In genomic region chr17:41864498-41864836, GRCh38 we compare ENCODE assay signal across 10 cellular contexts. TPM values are rescaled to one million over a fixed set of nuclear protein-coding genes. Genes with fewer than 3 reads are reported as not detected.
DNase-seq lines count a peak whose midpoint lies in the region; ATAC-seq and TF ChIP-seq lines count a peak whose summit lies in the region.
"Had no signal": no experiment of that assay in that cellular context is flagged by ENCODE, and none has a peak within 500 bp of the region (broad histone marks: within the 10 kb centered on the region; RNA-seq: fewer than 3 reads in every experiment).

No MANE protein-coding gene starts in this region.

- TF ChIP-seq CTCF in ascending aorta (IDR thresholded peaks at IDR 0.05), result no peak

- peaks cover 7 to 16% of the 10 kb centered on the region in 2 donors for H3K36me3 ChIP-seq in ascending aorta

- ATAC-seq in HG02885 (IDR thresholded peaks at IDR 0.05; ENCODE audit: poor library complexity, unreplicated experiment) (peak; percentile 22), left lobe of liver (peak; percentile 41), GM18520 (IDR thresholded peaks at IDR 0.05; ENCODE audit: unreplicated experiment) (no peak)

- H3K27me3 ChIP-seq in ascending aorta, result no peaks in the 10 kb centered on the region

- peaks cover 3 to 14% of the 10 kb centered on the region in 2 donors for H3K4me1 ChIP-seq in ascending aorta

- peak overlapping the region; percentile 77 to 92 for H3K27ac ChIP-seq in ascending aorta

- intact Hi-C loops in ascending aorta (cut with DNase I), result loop anchor here (2.0 kb wide), 1 partner anchor 52 kb away; the partner anchor contains the start of gene FKBP10

- DNase-seq in EH (ENCODE audit: low read depth), result peak; percentile 9
- no peak for DNase-seq in ascending aorta (ENCODE audit: low spot score in 2 of 2)
- DNase-seq in left lobe of liver (ENCODE audit: low spot score), result no peak
- DNase-seq in NCI-H1092 (lab: John Stamatoyannopoulos, UW), result no peak
- no peak for DNase-seq in SHP77 (lab: John Stamatoyannopoulos, UW)
- no peak for DNase-seq in medulla oblongata (ENCODE audit: extremely low spot score)

- H3K9me3 ChIP-seq in ascending aorta, result no peaks in the 10 kb centered on the region

- H3K4me3 ChIP-seq in ascending aorta, result peak overlapping the region; percentile 80 to 99

RNA-seq across cellular contexts. Expression of gene KLHL11, which starts 0.8 kb away (rescaled TPM):
- 8.9 TPM for total RNA-seq in ascending aorta
- total RNA-seq in left lobe of liver, result 5.9 TPM

RNA-seq across cellular contexts. Expression of gene KLHL10, which starts 26.8 kb away (rescaled TPM):
- not detected for total RNA-seq in ascending aorta
- not detected for total RNA-seq in left lobe of liver
- total RNA-seq: LHCN-M2, neural crest cell had no signal

RNA-seq across cellular contexts. Expression of gene NT5C3B, which starts 28.4 kb away (rescaled TPM):
- 36.7 TPM for total RNA-seq in ascending aorta
- 24.3 TPM for total RNA-seq in left lobe of liver

RNA-seq across cellular contexts. Expression of gene FKBP10, which starts 51.7 kb away (rescaled TPM):
- 388 TPM for total RNA-seq in ascending aorta
- 5.1 TPM for total RNA-seq in left lobe of liver

RNA-seq across cellular contexts. Expression of gene P3H4, which starts 52.7 kb away (rescaled TPM):
- total RNA-seq in ascending aorta (61.4 TPM), left lobe of liver (3.3 TPM)
